ENCODE assay signal across 26 cellular contexts in the genomic region with DNA sequence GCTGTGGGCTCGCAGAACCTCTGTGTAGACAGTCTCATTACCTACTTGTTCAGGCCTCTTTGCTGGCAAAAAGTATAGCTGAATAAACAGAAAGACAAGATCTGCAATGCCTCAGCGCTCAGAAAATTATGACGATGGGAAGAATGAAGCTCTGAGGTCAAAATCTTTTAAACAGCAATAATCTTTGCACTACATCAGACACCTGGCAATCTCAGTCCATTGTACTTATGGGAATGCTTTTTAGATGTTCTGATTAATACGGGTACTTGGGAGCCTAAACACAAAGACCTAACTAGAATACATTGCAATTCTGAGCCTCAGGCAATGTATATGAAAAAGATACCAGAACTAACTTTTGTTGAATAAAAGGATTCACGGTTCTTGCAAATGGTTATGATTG.
"Had no signal": no experiment of that assay in that cellular context is flagged by ENCODE, and none has a peak within 500 bp of the region (broad histone marks: within the 10 kb centered on the region; RNA-seq: fewer than 3 reads in every experiment).

No MANE protein-coding gene starts in this region.

- H3K4me3 ChIP-seq: MG63, PC-9, Peyer's patch, SJSA1, SK-N-MC had no signal

- ATAC-seq: HepG2, Right ventricle myocardium inferior had no signal

- H2AFZ ChIP-seq: PC-9 had no signal

- H3K4me2 ChIP-seq: PC-9 had no signal

- H3K9me3 ChIP-seq: MG63, Peyer's patch, SJSA1 had no signal

- H3K27me3 ChIP-seq: MG63, Peyer's patch, SJSA1 had no signal

- DNase-seq: IMR-90; Karpas-422; KG1; MG63; NCI-H1092; NCI-H1417; NCI-H1436 treated with DMSO at 0.1 percent for 48 hours; NCI-H1694; NCI-H187 treated with DMSO at 0.1 percent for 48 hours; NCI-H2029 treated with DMSO at 0.1 percent for 48 hours; NCI-H2171 treated with DMSO at 0.1 percent for 48 hours; NCI-H345; NCI-H446 treated with DMSO at 0.1 percent for 48 hours; NCI-H510A treated with DMSO at 0.1 percent for 48 hours; NCI-H526; NCI-H82; NK-92 treated with Interleukin-12 subunit alpha and Interleukin-12 subunit beta, amount 100 ng/mL, for 24 hours; OCI-M1; PC-9; Peyer's patch; SHP77 treated with DMSO at 0.1 percent for 48 hours; T-helper 1 cell had no signal

- H3K4me1 ChIP-seq: Peyer's patch, SJSA1 had no signal

- H3K27ac ChIP-seq: PC-9, Peyer's patch, SJSA1, SK-N-MC had no signal

- H3K36me3 ChIP-seq: MG63, Peyer's patch, SJSA1 had no signal
